ENCODE assay signal across 8 cellular contexts in the genomic region with DNA sequence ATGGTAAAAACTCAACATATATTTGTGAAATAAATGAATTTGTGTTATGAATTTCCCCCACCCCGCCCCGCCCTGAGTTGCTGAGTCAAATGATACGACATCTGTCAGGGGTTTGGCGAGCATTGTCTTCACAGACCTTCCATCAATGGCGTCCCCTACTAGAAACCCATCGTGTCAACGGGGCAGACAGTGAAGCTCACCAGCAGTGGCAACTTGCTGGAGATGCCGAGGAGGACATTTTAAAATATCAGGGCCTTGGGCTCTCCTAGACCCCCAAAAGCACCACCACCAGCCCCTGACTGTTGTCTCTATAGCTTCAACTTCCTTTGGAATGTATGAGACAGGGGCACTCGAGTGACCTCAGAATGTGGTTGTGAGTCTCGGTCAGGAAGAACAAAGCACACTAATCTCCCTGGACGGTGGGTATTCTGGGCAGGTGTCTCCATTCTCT.
DNase-seq lines count a peak whose midpoint lies in the region; ATAC-seq and TF ChIP-seq lines count a peak whose summit lies in the region.

No MANE protein-coding gene starts in this region.

- peak overlapping the region; percentile 73 for H3K27ac ChIP-seq in DND-41 (ENCODE audit: low read length)
- H3K27ac ChIP-seq in MM.1S (ENCODE audit: low read length) = peak overlapping the region; percentile 89
- peak overlapping the region; percentile 87 for H3K27ac ChIP-seq in iPS-20b (ENCODE audit: low read length)

- ATAC-seq in DND-41 (ENCODE audit: insufficient read depth, low read depth) (no peak), GM19397 (IDR thresholded peaks at IDR 0.05; ENCODE audit: unreplicated experiment) (no peak)

- H3K4me1 Mint-ChIP-seq in activated naive CD8-positive, alpha-beta T cell (ENCODE audit: low read depth) = peaks cover 31% of the 10 kb centered on the region

- H2AFZ ChIP-seq in DND-41 (ENCODE audit: low read depth, low read length) (peak overlapping the region; percentile 90), MM.1S (ENCODE audit: low read length) (peak overlapping the region; percentile 91)

- no peaks in the 10 kb centered on the region for H3K9me3 Mint-ChIP-seq in activated naive CD8-positive, alpha-beta T cell (ENCODE audit: low read depth)

- no peaks in the 10 kb centered on the region for H3K9me3 ChIP-seq in DND-41 (ENCODE audit: insufficient read depth, low read length, severe bottlenecking)
- H3K9me3 ChIP-seq in MM.1S (replicated peaks; ENCODE audit: insufficient read depth, low read length) = no peaks in the 10 kb centered on the region
- H3K9me3 ChIP-seq in iPS-20b (ENCODE audit: insufficient read depth, low read depth, low read length) = no peaks in the 10 kb centered on the region

- peak overlapping the region; percentile 85 for H3K4me2 ChIP-seq in DND-41 (ENCODE audit: insufficient read depth, low read length)
- peak overlapping the region; percentile 99 for H3K4me2 ChIP-seq in MM.1S (ENCODE audit: low read depth, low read length)

- H3F3A ChIP-seq in MM.1S (ENCODE audit: insufficient read depth, low read length) = peaks cover 23% of the 10 kb centered on the region

- H3K9ac ChIP-seq in DND-41 (ENCODE audit: low read depth, low read length) (peak overlapping the region; percentile 84), MM.1S (ENCODE audit: low read length) (peak overlapping the region; percentile 84), iPS-20b (ENCODE audit: low read depth, low read length) (peak overlapping the region; percentile 92)

- H3K27me3 Mint-ChIP-seq in activated naive CD8-positive, alpha-beta T cell = no peaks in the 10 kb centered on the region

- H3K36me3 ChIP-seq in DND-41 (ENCODE audit: insufficient read depth, low read length) (peaks cover 31% of the 10 kb centered on the region), MM.1S (replicated peaks; ENCODE audit: insufficient read depth, low read length) (peaks cover 13% of the 10 kb centered on the region), iPS-20b (ENCODE audit: insufficient read depth, low read depth, low read length) (peaks cover 26% of the 10 kb centered on the region)

- no peaks in the 10 kb centered on the region for H3K9me2 ChIP-seq in MM.1S (replicated peaks; ENCODE audit: insufficient read depth, low read length)

- DNase-seq in DND-41 (no peak), MM.1S (peak; percentile 42), COR-L47 (lab: John Stamatoyannopoulos, UW) (no peak), ecto neural progenitor cell (ENCODE audit: low spot score) (no peak)
- peak; percentile 26 for DNase-seq in stimulated activated CD4-positive, alpha-beta T cell treated with anti-CD3 and anti-CD28 coated beads, Interleukin-4, amount 100 ng/mL, for 1 hour

- peaks cover 42% of the 10 kb centered on the region for H3K79me2 ChIP-seq in DND-41 (ENCODE audit: insufficient read depth, low read length)
- H3K79me2 ChIP-seq in MM.1S (ENCODE audit: low read length) = peaks cover 31% of the 10 kb centered on the region

- peak overlapping the region; percentile 99 for H3K4me3 Mint-ChIP-seq in activated naive CD8-positive, alpha-beta T cell

- H3K4me1 ChIP-seq in DND-41 (ENCODE audit: insufficient read depth, low read length) (peaks cover 29% of the 10 kb centered on the region), MM.1S (ENCODE audit: low read length) (peaks cover 35% of the 10 kb centered on the region), iPS-20b (ENCODE audit: insufficient read depth, low read length) (0 out of 2 replicates have a peak, but pooled peaks cover 2% of the 10 kb centered on the region)

- H3K36me3 Mint-ChIP-seq in activated naive CD8-positive, alpha-beta T cell = peaks cover 2% of the 10 kb centered on the region

- H3K27ac Mint-ChIP-seq in activated naive CD8-positive, alpha-beta T cell = peak overlapping the region; percentile 99

- H4K20me1 ChIP-seq in DND-41 (ENCODE audit: insufficient read depth, low read length) = peaks cover 15% of the 10 kb centered on the region; the same call in 1 of the 2 replicates
- H4K20me1 ChIP-seq in MM.1S (ENCODE audit: insufficient read depth, low read length) = no peaks in the 10 kb centered on the region

- TF ChIP-seq CTCF in DND-41 (IDR thresholded peaks at IDR 0.05; ENCODE audit: borderline replicate concordance, extremely low read depth, low read length, poor library complexity, severe bottlenecking) = no peak
- no peak for TF ChIP-seq CTCF in MM.1S (IDR thresholded peaks at IDR 0.05; ENCODE audit: low read length)

- H3K27me3 ChIP-seq in DND-41 (ENCODE audit: insufficient read depth, low read length, poor library complexity) (no peaks in the 10 kb centered on the region), MM.1S (replicated peaks; ENCODE audit: insufficient read depth, low read length) (no peaks in the 10 kb centered on the region), iPS-20b (ENCODE audit: insufficient read depth, low read length) (no peaks in the 10 kb centered on the region)

- H3K4me3 ChIP-seq in DND-41 (ENCODE audit: low read depth in 1 of 2, low read length in 2 of 2) (peak overlapping the region; percentile 42 to 73; a peak in 3 of 4 replicates), MM.1S (ENCODE audit: low read length) (peak overlapping the region; percentile 70), iPS-20b (ENCODE audit: low read length) (peak overlapping the region; percentile 95)

Comparison
In these comparisons a context has a peak if more than half of its experiments do, and no peak if none do; other contexts are left out.
1. DNase-seq: peak in MM.1S (single experiment) and stimulated activated CD4-positive, alpha-beta T cell treated with anti-CD3 and anti-CD28 coated beads, Interleukin-4, amount 100 ng/mL, for 1 hour (single experiment); none in DND-41 (single experiment), COR-L47 (single experiment) and ecto neural progenitor cell (single experiment).
2. Peak in every context shown above with its lines, with median percentiles within 50 percentile points of each other: H3K27ac ChIP-seq, H3K4me3 ChIP-seq and H3K9ac ChIP-seq.